Comparison of ENCODE assay signal across 27 cellular contexts in the genomic region with DNA sequence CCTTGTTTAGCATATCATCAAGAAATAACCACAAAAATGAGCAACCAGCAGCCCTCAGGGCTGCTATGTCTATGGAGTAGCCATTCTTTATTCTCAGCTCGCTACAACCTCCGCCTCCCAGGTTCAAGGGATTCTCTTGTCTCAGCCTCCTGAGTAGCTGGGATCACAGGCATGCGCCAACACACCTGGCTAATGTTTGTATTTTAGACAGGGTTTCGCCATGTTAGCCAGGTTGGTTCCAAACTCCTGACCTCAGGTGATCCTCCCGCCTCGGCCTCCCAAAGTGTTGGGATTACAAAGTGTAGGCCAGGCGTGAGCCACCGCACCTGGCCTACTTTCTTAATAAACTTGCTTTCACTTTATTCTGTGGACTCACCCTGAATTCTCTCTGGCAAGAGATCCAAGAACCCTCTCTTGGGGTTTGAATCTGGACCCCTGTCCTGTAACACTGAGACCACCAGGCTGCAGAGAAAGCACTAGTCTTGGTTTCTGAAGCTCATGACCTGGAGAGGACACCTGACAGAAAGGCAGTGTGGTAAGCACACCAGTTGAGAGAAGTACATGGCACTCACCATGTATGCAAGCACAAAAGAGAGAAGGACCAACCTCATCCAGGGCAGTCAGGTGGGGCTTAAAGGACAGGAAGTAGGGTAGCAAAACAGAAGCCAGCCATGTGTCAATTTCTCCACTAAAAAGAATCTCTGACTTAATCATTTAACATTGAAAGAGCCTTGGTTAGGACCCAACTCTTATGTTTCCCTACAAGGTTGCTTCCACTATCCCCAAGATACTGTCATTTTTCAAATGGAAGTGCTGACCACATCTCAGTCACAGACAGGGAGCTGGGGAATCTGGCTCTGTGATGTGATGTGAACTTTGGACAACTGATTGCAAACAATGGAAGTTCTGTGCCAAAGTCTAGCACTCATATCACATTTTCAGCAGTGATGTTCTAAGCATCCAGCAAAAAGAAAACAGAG.
DNase-seq lines count a peak whose midpoint lies in the region; ATAC-seq, FAIRE-seq and TF ChIP-seq lines count a peak whose summit lies in the region.
"Had no signal": no experiment of that assay in that cellular context is flagged by ENCODE, and none has a peak within 500 bp of the region (broad histone marks: within the 10 kb centered on the region; RNA-seq: fewer than 3 reads in every experiment).

No MANE protein-coding gene starts in this region.

- CTCF ChIA-PET in activated naive CD4-positive, alpha-beta T cell treated with anti-CD3 and anti-CD28 coated beads for 36 hours (lab: Charles Lee): no interaction called here

- no peak overlapping the region for H2AK5ac ChIP-seq in mesenchymal stem cell (ENCODE audit: low read length, severe bottlenecking)

- H3K27me3 Mint-ChIP-seq in activated naive CD4-positive, alpha-beta T cell treated with anti-CD3 and anti-CD28 coated beads for 36 hours (ENCODE audit: low read depth): peaks cover 13% of the 10 kb centered on the region
- H3K27me3 Mint-ChIP-seq: activated T-helper 17 cell treated with anti-CD3 and anti-CD28 coated beads, Interleukin-2, amount 50 U/mL, for 72 hours had no signal

- H3K4ac ChIP-seq in mesenchymal stem cell (ENCODE audit: low read depth in 1 of 2, low read length in 2 of 2): no peak overlapping the region

- H2BK15ac ChIP-seq in mesenchymal stem cell (ENCODE audit: low read depth, poor library complexity, severe bottlenecking): peak overlapping the region; percentile 89

- no peaks in the 10 kb centered on the region for H3K79me1 ChIP-seq in mesenchymal stem cell (replicated peaks; ENCODE audit: low read length, poor library complexity, severe bottlenecking)

- no peak overlapping the region for H3K4me3 ChIP-seq in left ventricle myocardium inferior
- no peak overlapping the region for H3K4me3 ChIP-seq in heart left ventricle
- H3K4me3 ChIP-seq in dorsolateral prefrontal cortex: peak overlapping the region in 1 of 59 donors; percentile 13
- no peak overlapping the region for H3K4me3 ChIP-seq in mesenchymal stem cell (ENCODE audit: insufficient read depth in 1 of 2, low read depth in 1 of 2, low read length in 2 of 2)
- H3K4me3 ChIP-seq: prostate gland, SK-N-MC, skin epidermis had no signal

- no peak overlapping the region for H3K4me2 ChIP-seq in mesenchymal stem cell (ENCODE audit: low read length, poor library complexity, severe bottlenecking)

- H3K18ac ChIP-seq in mesenchymal stem cell (ENCODE audit: low read depth in 1 of 2, low read length in 2 of 2): peak overlapping the region in 1 of 2 experiments; percentile 77

- H4K91ac ChIP-seq in mesenchymal stem cell (ENCODE audit: low read length): no peak overlapping the region

- peak overlapping the region in 1 of 2 experiments; percentile 63 for H2BK12ac ChIP-seq in mesenchymal stem cell (ENCODE audit: low read length in 2 of 2)

- H3K36me3 Mint-ChIP-seq in activated naive CD4-positive, alpha-beta T cell treated with anti-CD3 and anti-CD28 coated beads for 36 hours (ENCODE audit: low read depth): no peaks in the 10 kb centered on the region
- H3K36me3 Mint-ChIP-seq: activated naive CD8-positive, alpha-beta T cell; CD4-positive, alpha-beta memory T cell; IgD-negative memory B cell; immature natural killer cell had no signal

- H3K36me3 ChIP-seq in left ventricle myocardium inferior (no peaks in the 10 kb centered on the region), heart left ventricle (no peaks in the 10 kb centered on the region), mesenchymal stem cell (ENCODE audit: control insufficient read depth in 1 of 2, insufficient read depth in 2 of 2, low read depth in 1 of 2, low read length in 2 of 2) (peaks cover 0 to 3% of the 10 kb centered on the region in 2 experiments)
- H3K36me3 ChIP-seq: prostate gland, WERI-Rb-1 had no signal

- H2BK120ac ChIP-seq in mesenchymal stem cell (ENCODE audit: low read depth, low read length): no peak overlapping the region

- no peak for ATAC-seq in heart left ventricle
- ATAC-seq in GM21447 (IDR thresholded peaks at IDR 0.05; ENCODE audit: unreplicated experiment): no peak
- ATAC-seq: activated T-helper 17 cell treated with anti-CD3 and anti-CD28 coated beads, Interleukin-2, amount 50 U/mL, for 72 hours had no signal

- H2AFZ ChIP-seq in mesenchymal stem cell (ENCODE audit: low read depth, low read length): no peak overlapping the region

- H3K4me3 Mint-ChIP-seq in activated naive CD4-positive, alpha-beta T cell treated with anti-CD3 and anti-CD28 coated beads for 36 hours: no peak overlapping the region
- H3K4me3 Mint-ChIP-seq: activated naive CD8-positive, alpha-beta T cell; activated T-helper 17 cell treated with anti-CD3 and anti-CD28 coated beads, Interleukin-2, amount 50 U/mL, for 72 hours; CD4-positive, alpha-beta memory T cell; IgD-negative memory B cell; immature natural killer cell; neural crest cell; T-helper 2 cell treated with Interferon-gamma antibody and Interleukin-4, amounts not matched to agents 5 μg/mL and 100 μg/mL, for 36 hours had no signal

- H3K4me1 ChIP-seq in left ventricle myocardium inferior (peaks cover 67% of the 10 kb centered on the region), heart left ventricle (peaks cover 0 to 57% (median 33%) of the 10 kb centered on the region in 12 donors), mesenchymal stem cell (ENCODE audit: control insufficient read depth, insufficient read depth, low read depth, low read length) (peaks cover 4% of the 10 kb centered on the region)

- H3K27ac ChIP-seq in left ventricle myocardium inferior (replicated peaks) (peak overlapping the region; percentile 27), heart left ventricle (peak overlapping the region in 3 of 12 donors; percentile 12 to 48 (median 32)), dorsolateral prefrontal cortex (peak overlapping the region in 33 of 59 donors; percentile 0 to 79 (median 42)), mesenchymal stem cell (ENCODE audit: low read length, poor library complexity, severe bottlenecking) (no peak overlapping the region)
- H3K27ac ChIP-seq: prostate gland, SK-N-MC, skin epidermis, WERI-Rb-1 had no signal

- TF ChIP-seq POLR2A in heart left ventricle (IDR thresholded peaks at IDR 0.05): no peak

- H3K14ac ChIP-seq in mesenchymal stem cell (ENCODE audit: low read length in 2 of 2): no peak overlapping the region

- H2BK5ac ChIP-seq in mesenchymal stem cell (ENCODE audit: low read depth, low read length, poor library complexity, severe bottlenecking): no peak overlapping the region

- intact Hi-C loops in left ventricle myocardium inferior (cut with micrococcal nuclease) (no loop called here), heart left ventricle (cut with DNase I) (no loop called here), dorsolateral prefrontal cortex (cut with DNase I) (no loop called here)
- intact Hi-C loops in activated naive CD4-positive, alpha-beta T cell treated with anti-CD3 and anti-CD28 coated beads for 36 hours (cut with micrococcal nuclease): no loop called here

- TF ChIP-seq CTCF in left ventricle myocardium inferior (IDR thresholded peaks at IDR 0.05; ENCODE audit: borderline replicate concordance) (no peak), heart left ventricle (IDR thresholded peaks at IDR 0.05) (no peak), dorsolateral prefrontal cortex (IDR thresholded peaks at IDR 0.05 in 54 of 56, conservative IDR thresholded peaks at IDR 0.05 in 2 of 56; ENCODE audit: low read depth in 1 of 56, partially characterized antibody in 56 of 56) (no peak)

- no peak overlapping the region for H3K23ac ChIP-seq in mesenchymal stem cell (ENCODE audit: low read length in 2 of 2)

- no peak overlapping the region for H3K9ac ChIP-seq in mesenchymal stem cell (ENCODE audit: low read length)

- DNase-seq in left ventricle myocardium inferior: no peak
- DNase-seq in heart left ventricle: no peak
- DNase-seq in dorsolateral prefrontal cortex: no peak
- no peak for DNase-seq in mesenchymal stem cell
- DNase-seq in urothelium cell line (ENCODE audit: low spot score): no peak
- DNase-seq in glomerular visceral epithelial cell (ENCODE audit: extremely low spot score): no peak
- no peak for DNase-seq in activated naive CD4-positive, alpha-beta T cell treated with anti-CD3 and anti-CD28 coated beads for 36 hours
- DNase-seq: AML-193; CD4-positive, alpha-beta memory T cell; effector CD8-positive, alpha-beta T cell; foreskin fibroblast; GOT3; immature natural killer cell; NCI-H1105; NCI-H2029; NCI-H2227 treated with DMSO at 0.1 percent for 48 hours; NCI-H748 treated with DMSO at 0.1 percent for 48 hours; WERI-Rb-1 had no signal

- peak; percentile 13 for FAIRE-seq in urothelium cell line (lab: Jason Lieb, UNC)

- no peaks in the 10 kb centered on the region for H3K9me3 Mint-ChIP-seq in activated naive CD4-positive, alpha-beta T cell treated with anti-CD3 and anti-CD28 coated beads for 36 hours
- H3K9me3 Mint-ChIP-seq: activated T-helper 17 cell treated with anti-CD3 and anti-CD28 coated beads, Interleukin-2, amount 50 U/mL, for 72 hours; CD4-positive, alpha-beta memory T cell; IgD-negative memory B cell; neural crest cell; T-helper 2 cell treated with Interferon-gamma antibody and Interleukin-4, amounts not matched to agents 5 μg/mL and 100 μg/mL, for 36 hours had no signal

- H3K27me3 ChIP-seq in left ventricle myocardium inferior (ENCODE audit: low read depth) (no peaks in the 10 kb centered on the region), heart left ventricle (no peaks in the 10 kb centered on the region), dorsolateral prefrontal cortex (no peaks in the 10 kb centered on the region), mesenchymal stem cell (ENCODE audit: control insufficient read depth in 1 of 2, insufficient read depth in 1 of 2, low read length in 2 of 2) (no peaks in the 10 kb centered on the region)

- no peak overlapping the region for H4K8ac ChIP-seq in mesenchymal stem cell (ENCODE audit: low read length)

- H3K9me3 ChIP-seq in left ventricle myocardium inferior (replicated peaks) (no peaks in the 10 kb centered on the region), heart left ventricle (no peaks in the 10 kb centered on the region), mesenchymal stem cell (ENCODE audit: control insufficient read depth, low read length) (no peaks in the 10 kb centered on the region)
- H3K9me3 ChIP-seq: prostate gland had no signal

- 98 to 100% (median 98%) methylated on average over 8 of the region's 8 CpGs for WGBS in heart left ventricle, 4 donors
- 97% methylated on average over 8 of the region's 8 CpGs for WGBS in mesenchymal stem cell

- no peaks in the 10 kb centered on the region for H3K4me1 Mint-ChIP-seq in activated naive CD4-positive, alpha-beta T cell treated with anti-CD3 and anti-CD28 coated beads for 36 hours (ENCODE audit: low read depth)
- H3K4me1 Mint-ChIP-seq: CD4-positive, alpha-beta memory T cell had no signal

- H3K27ac Mint-ChIP-seq in activated naive CD4-positive, alpha-beta T cell treated with anti-CD3 and anti-CD28 coated beads for 36 hours: no peak overlapping the region
- H3K27ac Mint-ChIP-seq: activated naive CD8-positive, alpha-beta T cell; activated T-helper 17 cell treated with anti-CD3 and anti-CD28 coated beads, Interleukin-2, amount 50 U/mL, for 72 hours; CD4-positive, alpha-beta memory T cell; IgD-negative memory B cell; immature natural killer cell; T-helper 2 cell treated with Interferon-gamma antibody and Interleukin-4, amounts not matched to agents 5 μg/mL and 100 μg/mL, for 36 hours had no signal
